Comparison of ENCODE assay signal across 9 cellular contexts in the genomic region with DNA sequence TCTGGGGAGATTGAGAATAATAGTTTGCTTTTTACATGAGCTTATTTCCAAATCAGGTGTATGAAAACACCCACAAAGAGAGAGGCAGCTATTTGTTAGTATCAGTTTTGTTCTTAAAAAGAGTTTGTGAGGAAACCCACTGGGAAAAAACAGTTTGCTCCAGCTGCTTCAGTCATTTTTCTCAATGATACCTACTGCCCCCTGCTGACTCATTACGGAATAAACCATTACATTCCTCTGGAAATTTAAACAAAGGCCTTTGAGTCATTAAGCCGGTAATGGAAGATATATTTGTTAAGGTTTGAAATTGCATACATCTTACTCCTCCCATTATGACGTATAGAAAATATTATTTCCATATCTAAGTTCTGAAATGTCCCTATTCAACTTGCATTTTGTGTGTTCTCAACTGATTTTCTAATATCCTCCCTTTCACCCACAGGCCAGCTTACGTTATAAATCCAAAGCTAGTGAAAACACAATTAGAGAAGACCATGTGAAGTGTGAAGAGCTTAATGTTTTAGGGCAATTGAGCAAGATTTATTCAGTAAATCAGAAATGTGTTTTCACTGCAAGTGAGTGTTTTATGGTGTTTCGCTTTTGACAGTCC.
DNase-seq lines count a peak whose midpoint lies in the region; ATAC-seq and TF ChIP-seq lines count a peak whose summit lies in the region.
"Had no signal": no experiment of that assay in that cellular context is flagged by ENCODE, and none has a peak within 500 bp of the region (broad histone marks: within the 10 kb centered on the region; RNA-seq: fewer than 3 reads in every experiment).

No MANE protein-coding gene starts in this region.

- intact Hi-C loops in body of pancreas (cut with DNase I) = no loop called here
- intact Hi-C loops in aorta (cut with DNase I) = no loop called here
- intact Hi-C loops in CD8-positive, alpha-beta T cell (cut with DNase I, micrococcal nuclease) = no loop called here

- H3K9me3 Mint-ChIP-seq in GM23338 = no peaks in the 10 kb centered on the region
- peaks cover 5% of the 10 kb centered on the region for H3K9me3 Mint-ChIP-seq in CD8-positive, alpha-beta T cell

- no peak overlapping the region for H3K4me2 ChIP-seq in GM23338

- no peaks in the 10 kb centered on the region for H3F3A ChIP-seq in GM23338 (replicated peaks; ENCODE audit: low read depth)

- peak; percentile 68 to 84 for TF ChIP-seq CTCF in GM23338 (conservative IDR thresholded peaks at IDR 0.05; ENCODE audit: low read depth in 2 of 2)
- TF ChIP-seq CTCF in body of pancreas (IDR thresholded peaks at IDR 0.05) = peak; percentile 38 to 67 (median 55)
- no peak for TF ChIP-seq CTCF in CD8-positive, alpha-beta T cell (IDR thresholded peaks at IDR 0.05)

- TF ChIP-seq POLR2A in body of pancreas (IDR thresholded peaks at IDR 0.05) = no peak

- H3K27ac Mint-ChIP-seq in GM23338 = peak overlapping the region; percentile 86; the same call in 1 of the 2 replicates
- H3K27ac Mint-ChIP-seq in CD8-positive, alpha-beta T cell = no peak overlapping the region

- CTCF ChIA-PET in CD8-positive, alpha-beta T cell (lab: Charles Lee) = no interaction called here

- H4K20me1 ChIP-seq in GM23338 (replicated peaks; ENCODE audit: insufficient read depth) = no peaks in the 10 kb centered on the region

- H3K79me2 ChIP-seq in GM23338 (replicated peaks; ENCODE audit: insufficient read depth) = no peaks in the 10 kb centered on the region

- H3K27me3 ChIP-seq in GM23338 (ENCODE audit: insufficient read depth) (no peaks in the 10 kb centered on the region), body of pancreas (no peaks in the 10 kb centered on the region), aorta (ENCODE audit: control insufficient read depth in 1 of 2, insufficient read depth in 2 of 2, low read length in 1 of 2) (no peaks in the 10 kb centered on the region)
- no peaks in the 10 kb centered on the region for H3K27me3 ChIP-seq in CD8-positive, alpha-beta T cell (ENCODE audit: insufficient read depth, low read length)
- H3K27me3 ChIP-seq: neutrophil had no signal

- peaks cover 6% of the 10 kb centered on the region; the same call in 2 of the 3 replicates for H3K4me1 Mint-ChIP-seq in GM23338
- no peaks in the 10 kb centered on the region for H3K4me1 Mint-ChIP-seq in CD8-positive, alpha-beta T cell (ENCODE audit: low read depth)

- H3K36me3 ChIP-seq in GM23338 (ENCODE audit: insufficient read depth) (no peaks in the 10 kb centered on the region), body of pancreas (replicated peaks in 1 of 2; ENCODE audit: insufficient read depth in 1 of 2, low read depth in 2 of 2) (no peaks in the 10 kb centered on the region), aorta (ENCODE audit: control insufficient read depth in 1 of 2, insufficient read depth in 2 of 2, low read length in 1 of 2) (no peaks in the 10 kb centered on the region)
- no peaks in the 10 kb centered on the region for H3K36me3 ChIP-seq in CD8-positive, alpha-beta T cell (ENCODE audit: insufficient read depth, low read length)
- H3K36me3 ChIP-seq: neutrophil had no signal

- H3K4me3 ChIP-seq in GM23338 (no peak overlapping the region), body of pancreas (no peak overlapping the region), aorta (ENCODE audit: low read length in 2 of 2) (no peak overlapping the region)
- H3K4me3 ChIP-seq in CD8-positive, alpha-beta T cell (ENCODE audit: low read depth, low read length) = no peak overlapping the region

- H3K27ac ChIP-seq in GM23338 (ENCODE audit: low read depth) (no peak overlapping the region), body of pancreas (no peak overlapping the region), aorta (ENCODE audit: low read depth in 1 of 2, low read length in 2 of 2) (no peak overlapping the region)
- H3K27ac ChIP-seq in CD8-positive, alpha-beta T cell (ENCODE audit: low read depth, low read length) = no peak overlapping the region
- H3K27ac ChIP-seq: neutrophil had no signal

- ATAC-seq in GM23338 (no peak), body of pancreas (peak; percentile 76), aorta (ENCODE audit: low FRiP score) (no peak), HG03097 (IDR thresholded peaks at IDR 0.05; ENCODE audit: low FRiP score, unreplicated experiment) (no peak)
- no peak for ATAC-seq in CD8-positive, alpha-beta T cell

- no peaks in the 10 kb centered on the region for H3K9me3 ChIP-seq in body of pancreas
- H3K9me3 ChIP-seq in aorta (ENCODE audit: control insufficient read depth, low read length) = no peaks in the 10 kb centered on the region
- H3K9me3 ChIP-seq in CD8-positive, alpha-beta T cell (ENCODE audit: low read length) = no peaks in the 10 kb centered on the region
- H3K9me3 ChIP-seq: neutrophil had no signal

- no peaks in the 10 kb centered on the region for H3K4me1 ChIP-seq in GM23338 (ENCODE audit: insufficient read depth)
- H3K4me1 ChIP-seq in body of pancreas = no peaks in the 10 kb centered on the region
- H3K4me1 ChIP-seq in aorta (ENCODE audit: control insufficient read depth in 1 of 2, insufficient read depth in 2 of 2, low read length in 2 of 2) = no peaks in the 10 kb centered on the region
- H3K4me1 ChIP-seq in CD8-positive, alpha-beta T cell (ENCODE audit: insufficient read depth, low read length) = no peaks in the 10 kb centered on the region

- H3K4me3 Mint-ChIP-seq in GM23338 = no peak overlapping the region
- H3K4me3 Mint-ChIP-seq in CD8-positive, alpha-beta T cell = no peak overlapping the region

- no peaks in the 10 kb centered on the region for H3K9me2 ChIP-seq in GM23338 (ENCODE audit: insufficient read depth)

- POLR2A ChIA-PET in CD8-positive, alpha-beta T cell (lab: Charles Lee) = no interaction called here

- WGBS in body of pancreas, 2 donors = 40 to 41% methylated on average over 5 of the region's 5 CpGs
- WGBS in aorta, 2 donors = 41 to 42% methylated on average over 5 of the region's 5 CpGs

- DNase-seq in COLO668 (lab: John Stamatoyannopoulos, UW; ENCODE audit: unreplicated experiment) = peak; percentile 28
- DNase-seq in GM23338 (ENCODE audit: low spot score) = peak; percentile 84
- DNase-seq in NCI-H2196 treated with DMSO at 0.1 percent for 48 hours (lab: John Stamatoyannopoulos, UW; ENCODE audit: unreplicated experiment) = peak; percentile 2
- peak; percentile 6 to 41 (median 22) for DNase-seq in body of pancreas
- DNase-seq in medulla oblongata (ENCODE audit: extremely low spot score) = peak; percentile 84
- DNase-seq in aorta = no peak
- DNase-seq in CD8-positive, alpha-beta T cell = no peak

- no peak overlapping the region for H2AFZ ChIP-seq in GM23338

- H3K36me3 Mint-ChIP-seq in GM23338 (ENCODE audit: low read depth) = no peaks in the 10 kb centered on the region
- no peaks in the 10 kb centered on the region for H3K36me3 Mint-ChIP-seq in CD8-positive, alpha-beta T cell

- H3K27me3 Mint-ChIP-seq in GM23338 (ENCODE audit: insufficient read depth, low read depth, poor library complexity) = no peaks in the 10 kb centered on the region
- no peaks in the 10 kb centered on the region for H3K27me3 Mint-ChIP-seq in CD8-positive, alpha-beta T cell (ENCODE audit: low read depth)

TF ChIP-seq in GM23338, 12 proteins besides CTCF, POLR2A, EP300 and RAD21 (continues in another document):
- no peak for TF ChIP-seq NANOG (IDR thresholded peaks at IDR 0.05; ENCODE audit: borderline replicate concordance)
- TF ChIP-seq CREB1 (CRISPR knock-in tag; IDR thresholded peaks at IDR 0.05; ENCODE audit: low read depth) = no peak; the same call in 1 of the 2 replicates

Comparison
In these comparisons a context has a peak if more than half of its experiments do, and no peak if none do; other contexts are left out.
1. DNase-seq: peak in COLO668 (single experiment), GM23338 (single experiment), NCI-H2196 treated with DMSO at 0.1 percent for 48 hours (single experiment), body of pancreas (4 of 4) and medulla oblongata (single experiment); none in aorta (0 of 2) and CD8-positive, alpha-beta T cell (0 of 7).